11 cellular contexts compared by ENCODE assay signal in genomic region chr4:105808459-105809041, GRCh38.
A peak's percentile ranks its signal among the peaks of the same experiment; 100 is the strongest.
DNase-seq lines count a peak whose midpoint lies in the region; ATAC-seq and TF ChIP-seq lines count a peak whose summit lies in the region.
"Had no signal": no experiment of that assay in that cellular context is flagged by ENCODE, and none has a peak within 500 bp of the region (broad histone marks: within the 10 kb centered on the region; RNA-seq: fewer than 3 reads in every experiment).

No MANE protein-coding gene starts in this region.

- H3K36me3 Mint-ChIP-seq in Caco-2 (ENCODE audit: insufficient read depth, unreplicated experiment), result no peaks in the 10 kb centered on the region
- peaks cover 2% of the 10 kb centered on the region for H3K36me3 Mint-ChIP-seq in CD8-positive, alpha-beta T cell

- H3K9me3 Mint-ChIP-seq in Caco-2 (ENCODE audit: unreplicated experiment), result no peaks in the 10 kb centered on the region
- no peaks in the 10 kb centered on the region for H3K9me3 Mint-ChIP-seq in CD8-positive, alpha-beta T cell

- H3K4me1 ChIP-seq in Caco-2 (no peaks in the 10 kb centered on the region), SJSA1 (replicated peaks) (peaks cover 11% of the 10 kb centered on the region; the same call in 1 of the 2 replicates), fibroblast of lung (ENCODE audit: control insufficient read depth, extremely low read depth, insufficient read depth, low read length) (peaks cover 5% of the 10 kb centered on the region), prostate gland (replicated peaks) (no peaks in the 10 kb centered on the region)
- no peaks in the 10 kb centered on the region for H3K4me1 ChIP-seq in CD8-positive, alpha-beta T cell (ENCODE audit: insufficient read depth, low read length)

- ATAC-seq in CD8-positive, alpha-beta T cell, result no peak
- no peak for ATAC-seq in HG02938 (IDR thresholded peaks at IDR 0.05; ENCODE audit: unreplicated experiment)
- ATAC-seq: activated naive CD8-positive, alpha-beta T cell treated with anti-CD3 and anti-CD28 coated beads, Interleukin-2, amount 50 U/mL, for 24 hours had no signal

- TF ChIP-seq POLR2A in prostate gland (IDR thresholded peaks at IDR 0.05), result no peak

- H3K4me3 ChIP-seq in Caco-2 (ENCODE audit: low read depth, low read length), result no peak overlapping the region
- H3K4me3 ChIP-seq in SJSA1, result peak overlapping the region; percentile 7; the same call in 1 of the 2 replicates
- H3K4me3 ChIP-seq in fibroblast of lung (replicated peaks in 1 of 4; ENCODE audit: control extremely low read depth in 1 of 4, insufficient read depth in 1 of 4, low read depth in 3 of 4, low read length in 4 of 4), result peak overlapping the region; percentile 16 to 58 (median 34)
- H3K4me3 ChIP-seq in prostate gland, result peak overlapping the region in 1 of 2 donors; percentile 8
- H3K4me3 ChIP-seq in CD8-positive, alpha-beta T cell (ENCODE audit: low read depth, low read length), result no peak overlapping the region

- H3K27me3 ChIP-seq in Caco-2 (replicated peaks; ENCODE audit: control insufficient read depth, insufficient read depth, low read length) (no peaks in the 10 kb centered on the region), SJSA1 (replicated peaks) (no peaks in the 10 kb centered on the region), fibroblast of lung (ENCODE audit: control insufficient read depth, insufficient read depth, low read length) (no peaks in the 10 kb centered on the region), prostate gland (replicated peaks; ENCODE audit: insufficient read depth) (no peaks in the 10 kb centered on the region)
- H3K27me3 ChIP-seq in CD8-positive, alpha-beta T cell (ENCODE audit: insufficient read depth, low read length), result no peaks in the 10 kb centered on the region

- no peaks in the 10 kb centered on the region for H3K36me3 ChIP-seq in Caco-2 (ENCODE audit: control insufficient read depth, insufficient read depth, low read length)
- no peaks in the 10 kb centered on the region for H3K36me3 ChIP-seq in SJSA1
- no peaks in the 10 kb centered on the region for H3K36me3 ChIP-seq in fibroblast of lung (ENCODE audit: control insufficient read depth, insufficient read depth, low read length)
- H3K36me3 ChIP-seq in prostate gland, result no peaks in the 10 kb centered on the region
- H3K36me3 ChIP-seq in CD8-positive, alpha-beta T cell (ENCODE audit: insufficient read depth, low read length), result no peaks in the 10 kb centered on the region

- CTCF ChIA-PET in Caco-2 (lab: Charles Lee), result no interaction called here
- CTCF ChIA-PET in CD8-positive, alpha-beta T cell (lab: Charles Lee), result no interaction called here

- TF ChIP-seq CTCF in Caco-2 (IDR thresholded peaks at IDR 0.05; ENCODE audit: insufficient read depth in 1 of 2, low read depth in 1 of 2, low read length in 1 of 2, severe bottlenecking in 1 of 2, unreplicated experiment in 1 of 2), result no peak
- TF ChIP-seq CTCF in fibroblast of lung (conservative IDR thresholded peaks at IDR 0.05 in 1 of 2, IDR thresholded peaks at IDR 0.05 in 1 of 2; ENCODE audit: low read depth in 1 of 2, low read length in 2 of 2), result no peak
- TF ChIP-seq CTCF in prostate gland (IDR thresholded peaks at IDR 0.05), result no peak
- TF ChIP-seq CTCF in CD8-positive, alpha-beta T cell (IDR thresholded peaks at IDR 0.05), result no peak

- peak overlapping the region; percentile 69 for H3K4me2 ChIP-seq in fibroblast of lung (ENCODE audit: extremely low read depth, insufficient read depth, low read length)

- no peaks in the 10 kb centered on the region for H3K9me3 ChIP-seq in Caco-2
- no peaks in the 10 kb centered on the region for H3K9me3 ChIP-seq in SJSA1 (replicated peaks)
- H3K9me3 ChIP-seq in fibroblast of lung (ENCODE audit: control insufficient read depth, insufficient read depth, low read depth, low read length), result no peaks in the 10 kb centered on the region
- H3K9me3 ChIP-seq in prostate gland, result no peaks in the 10 kb centered on the region
- no peaks in the 10 kb centered on the region for H3K9me3 ChIP-seq in CD8-positive, alpha-beta T cell (ENCODE audit: low read length)

- H3K27me3 Mint-ChIP-seq in Caco-2 (ENCODE audit: insufficient read depth, unreplicated experiment), result no peaks in the 10 kb centered on the region
- no peaks in the 10 kb centered on the region for H3K27me3 Mint-ChIP-seq in CD8-positive, alpha-beta T cell (ENCODE audit: low read depth)
- H3K27me3 Mint-ChIP-seq: activated naive CD8-positive, alpha-beta T cell treated with anti-CD3 and anti-CD28 coated beads, Interleukin-2, amount 50 U/mL, for 24 hours had no signal

- H3K9ac ChIP-seq in fibroblast of lung (ENCODE audit: insufficient read depth, low read length), result no peak overlapping the region

- peak overlapping the region; percentile 11 for H3K4me3 Mint-ChIP-seq in Caco-2 (ENCODE audit: unreplicated experiment)
- no peak overlapping the region for H3K4me3 Mint-ChIP-seq in CD8-positive, alpha-beta T cell
- H3K4me3 Mint-ChIP-seq: activated naive CD8-positive, alpha-beta T cell treated with anti-CD3 and anti-CD28 coated beads, Interleukin-2, amount 50 U/mL, for 24 hours; neural crest cell had no signal

- no peak overlapping the region for H2AFZ ChIP-seq in fibroblast of lung (ENCODE audit: low read length)

- POLR2A ChIA-PET in Caco-2 (lab: Charles Lee), result no interaction called here
- POLR2A ChIA-PET in CD8-positive, alpha-beta T cell (lab: Charles Lee), result no interaction called here

- WGBS in prostate gland, result 19% methylated on average over 6 of the region's 6 CpGs

- H3K4me1 Mint-ChIP-seq in Caco-2 (ENCODE audit: low read depth, unreplicated experiment), result peaks cover 17% of the 10 kb centered on the region
- H3K4me1 Mint-ChIP-seq in CD8-positive, alpha-beta T cell (ENCODE audit: low read depth), result no peaks in the 10 kb centered on the region
- H3K4me1 Mint-ChIP-seq: activated naive CD8-positive, alpha-beta T cell treated with anti-CD3 and anti-CD28 coated beads, Interleukin-2, amount 50 U/mL, for 24 hours; neural crest cell had no signal

- H3K27ac Mint-ChIP-seq in Caco-2 (ENCODE audit: unreplicated experiment), result peak overlapping the region; percentile 18
- H3K27ac Mint-ChIP-seq in CD8-positive, alpha-beta T cell, result no peak overlapping the region
- H3K27ac Mint-ChIP-seq: activated naive CD8-positive, alpha-beta T cell treated with anti-CD3 and anti-CD28 coated beads, Interleukin-2, amount 50 U/mL, for 24 hours had no signal

- H3K79me2 ChIP-seq in fibroblast of lung (ENCODE audit: control insufficient read depth, insufficient read depth, low read length), result no peaks in the 10 kb centered on the region

- no TSS peak for BruUV-seq in Caco-2 (replicated peaks; lab: Mats Ljungman, UMichigan)

- DNase-seq in Caco-2 (peak in 1 of 2 experiments; percentile 2), SJSA1 (ENCODE audit: low read depth in 1 of 2, low spot score in 2 of 2) (peak in 1 of 2 experiments; percentile 55), fibroblast of lung (ENCODE audit: low read depth in 2 of 2) (peak; percentile 72 to 97), prostate gland (ENCODE audit: low spot score) (peak; percentile 4), GDM1 (lab: John Stamatoyannopoulos, UW) (no peak), superior temporal gyrus (ENCODE audit: extremely low spot score) (no peak)
- DNase-seq in CD8-positive, alpha-beta T cell, result no peak
- DNase-seq: activated naive CD8-positive, alpha-beta T cell treated with anti-CD3 and anti-CD28 coated beads, Interleukin-2, amount 50 U/mL, for 24 hours; NCI-H82 had no signal

- H4K20me1 ChIP-seq in fibroblast of lung (ENCODE audit: control insufficient read depth, extremely low read depth, insufficient read depth, low read length), result no peaks in the 10 kb centered on the region

- H3K27ac ChIP-seq in SJSA1, result peak overlapping the region; percentile 18; the same call in 1 of the 2 replicates
- H3K27ac ChIP-seq in fibroblast of lung (ENCODE audit: insufficient read depth, low read length), result peak overlapping the region; percentile 18
- peak overlapping the region in 1 of 2 donors; percentile 14 for H3K27ac ChIP-seq in prostate gland
- H3K27ac ChIP-seq in CD8-positive, alpha-beta T cell (ENCODE audit: low read depth, low read length), result no peak overlapping the region

- intact Hi-C loops in Caco-2 (cut with micrococcal nuclease; ENCODE audit: unreplicated experiment) (no loop called here), prostate gland (cut with DNase I) (loop anchor here (10.0 kb wide), 1 partner anchor 86 kb away; the partner anchor contains the start of gene NPNT)
- intact Hi-C loops in CD8-positive, alpha-beta T cell (cut with DNase I, micrococcal nuclease), result no loop called here

Comparison
In these comparisons a context has a peak if more than half of its experiments do, and no peak if none do; other contexts are left out.
1. DNase-seq: peak in fibroblast of lung (2 of 2) and prostate gland (single experiment); none in GDM1 (single experiment), CD8-positive, alpha-beta T cell (0 of 7) and superior temporal gyrus (single experiment).
2. H3K4me3 ChIP-seq: peak in SJSA1 (single experiment) and fibroblast of lung (4 of 4); none in Caco-2 (single experiment) and CD8-positive, alpha-beta T cell (single experiment).